ENCODE assay signal across 1 cellular context in the genomic region with DNA sequence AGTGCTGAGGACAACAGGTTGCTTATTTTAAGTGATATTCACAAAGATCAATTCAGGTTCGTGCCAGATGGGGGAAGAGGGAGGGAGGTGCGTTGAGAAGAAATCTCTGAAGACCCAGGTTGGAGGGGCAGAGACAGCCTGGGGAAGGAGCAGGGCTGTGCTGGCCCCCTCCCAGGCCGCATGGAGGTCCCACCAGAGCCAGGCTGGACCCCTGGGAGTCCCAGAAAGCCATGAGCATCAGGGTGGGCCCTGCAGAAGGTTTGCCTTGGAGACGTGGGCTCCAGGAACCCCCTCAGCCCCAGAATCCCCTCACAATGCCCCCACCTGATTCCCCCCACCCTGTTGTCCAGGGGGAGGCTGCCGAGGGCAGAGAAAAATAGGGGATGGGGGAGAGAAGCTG.
TF ChIP-seq lines count a peak whose summit lies in the region.

No MANE protein-coding gene starts in this region.

TF ChIP-seq in WTC11, 78 proteins besides CTCF, POLR2A, EP300 and RAD21 (continued from another document):
- TF ChIP-seq AR (CRISPR knock-in tag; IDR thresholded peaks at IDR 0.05) (no peak), RELA (CRISPR knock-in tag; IDR thresholded peaks at IDR 0.05; ENCODE audit: borderline replicate concordance) (no peak), ERG (CRISPR knock-in tag; IDR thresholded peaks at IDR 0.05) (no peak), ETV6 (CRISPR knock-in tag; IDR thresholded peaks at IDR 0.05) (no peak)
TF ChIP-seq in WTC11: peak in this region for 0.
